ENCODE assay signal across 23 cellular contexts in the genomic region with DNA sequence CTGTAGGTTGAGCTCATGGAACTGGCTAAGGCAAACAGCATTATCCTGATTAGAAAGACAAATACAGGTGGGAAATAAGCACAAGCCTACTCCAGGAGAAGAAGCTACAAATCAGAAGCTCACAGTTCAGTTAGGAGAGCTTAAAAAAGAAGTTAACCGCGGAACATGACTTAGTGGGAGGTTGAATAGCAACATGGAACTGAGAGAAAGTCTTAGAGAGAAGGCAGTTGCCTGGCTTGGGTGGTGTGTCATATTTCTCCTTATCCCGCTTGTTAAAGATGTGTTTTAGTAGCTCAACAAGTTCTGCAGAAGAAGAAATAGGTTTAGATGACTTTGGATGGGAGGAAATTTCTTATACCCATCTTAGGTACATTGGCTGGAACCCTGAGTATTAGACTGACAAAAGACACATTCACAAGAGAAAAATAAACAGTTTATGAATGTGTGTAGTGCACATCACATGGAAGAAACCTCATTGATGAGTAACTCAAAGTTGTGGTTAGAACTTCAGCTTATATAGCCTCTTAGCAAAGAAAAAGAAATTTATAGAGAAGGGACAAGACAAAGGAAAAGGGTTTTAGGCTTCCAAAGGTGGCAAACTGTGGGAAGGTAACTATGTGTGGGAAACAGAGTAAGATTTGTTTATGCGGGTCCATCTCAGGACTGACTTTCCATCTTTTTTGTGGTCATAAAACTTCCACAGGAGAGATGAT. TPM values are rescaled to one million over a fixed set of nuclear protein-coding genes. Genes with fewer than 3 reads are reported as not detected.
A peak's percentile ranks its signal among the peaks of the same experiment; 100 is the strongest.
DNase-seq lines count a peak whose midpoint lies in the region; ATAC-seq and TF ChIP-seq lines count a peak whose summit lies in the region.
"Had no signal": no experiment of that assay in that cellular context is flagged by ENCODE, and none has a peak within 500 bp of the region (broad histone marks: within the 10 kb centered on the region; RNA-seq: fewer than 3 reads in every experiment).

No MANE protein-coding gene starts in this region.

- no peak overlapping the region for H3K4me3 ChIP-seq in breast epithelium
- H3K4me3 ChIP-seq in adipocyte (ENCODE audit: low read length) = no peak overlapping the region
- no peak overlapping the region for H3K4me3 ChIP-seq in foreskin fibroblast (ENCODE audit: low read depth in 1 of 2, low read length in 2 of 2)
- H3K4me3 ChIP-seq: BLaER1 treated with 17β-estradiol and CSF1 and Interleukin-3, amounts not matched to agents 10 nM and 100 nM; lower lobe of right lung; ovary; right lobe of liver; transverse colon had no signal

- peaks cover 4% of the 10 kb centered on the region for H3K36me3 Mint-ChIP-seq in MCF 10A (ENCODE audit: insufficient read depth, unreplicated experiment)

- POLR2A ChIA-PET in MCF 10A (lab: Yijun Ruan, JAX) = interaction anchor here (0.5 to 0.8 kb wide), 4 partner anchors 16 to 204 kb away, joined by 3 read pairs; no protein-coding TSS in a partner anchor

- no peak for TF ChIP-seq POLR2A in breast epithelium (IDR thresholded peaks at IDR 0.05)

- BruUV-seq in MCF 10A (replicated peaks; lab: Mats Ljungman, UMichigan) = no TSS peak

- no peak for TF ChIP-seq CTCF in MCF 10A (IDR thresholded peaks at IDR 0.05; ENCODE audit: unreplicated experiment)
- no peak for TF ChIP-seq CTCF in breast epithelium (IDR thresholded peaks at IDR 0.05)
- no peak for TF ChIP-seq CTCF in foreskin fibroblast (IDR thresholded peaks at IDR 0.05; ENCODE audit: low read depth, low read length)

- H3K9me3 ChIP-seq in breast epithelium (no peaks in the 10 kb centered on the region), adipocyte (ENCODE audit: control insufficient read depth, low read length) (no peaks in the 10 kb centered on the region)
- H3K9me3 ChIP-seq: lower lobe of right lung, ovary, right lobe of liver, transverse colon had no signal

- no peak overlapping the region for H3K27ac ChIP-seq in breast epithelium
- H3K27ac ChIP-seq: 22Rv1; BLaER1 treated with 17β-estradiol and CSF1 and Interleukin-3, amounts not matched to agents 10 nM and 100 nM; lower lobe of right lung; ovary; right lobe of liver; transverse colon had no signal

- no peak for ATAC-seq in HG02840 (IDR thresholded peaks at IDR 0.05; ENCODE audit: low FRiP score, unreplicated experiment)
- ATAC-seq: activated CD4-positive, alpha-beta T cell treated with anti-CD3 and anti-CD28 coated beads for 36 hours; activated naive CD8-positive, alpha-beta T cell treated with anti-CD3 and anti-CD28 coated beads, Interleukin-2, amount 50 U/mL, for 24 hours; lower lobe of right lung; right lobe of liver; stimulated activated naive CD8-positive, alpha-beta T cell treated with anti-CD3 and anti-CD28 coated beads, Interleukin-15, Interleukin-2, amounts not matched to agents 100 U/mL and 50 U/mL, for 24 hours had no signal

- CTCF ChIA-PET in MCF 10A (lab: Yijun Ruan, JAX) = interaction anchor here (0.8 to 1.0 kb wide), 3 partner anchors 12 to 224 kb away, joined by 3 to 7 read pairs (median 5); no protein-coding TSS in a partner anchor

- H3K4me1 ChIP-seq in breast epithelium (no peaks in the 10 kb centered on the region), adipocyte (ENCODE audit: control insufficient read depth, insufficient read depth, low read length) (peaks cover 5% of the 10 kb centered on the region)
- H3K4me1 ChIP-seq: BLaER1 treated with 17β-estradiol and CSF1 and Interleukin-3, amounts not matched to agents 10 nM and 100 nM; lower lobe of right lung; right lobe of liver; transverse colon had no signal

- no peaks in the 10 kb centered on the region for H3K27me3 Mint-ChIP-seq in MCF 10A (ENCODE audit: insufficient read depth, unreplicated experiment)

- H3K27me3 ChIP-seq in breast epithelium (no peaks in the 10 kb centered on the region), adipocyte (replicated peaks; ENCODE audit: control insufficient read depth, insufficient read depth, low read length) (no peaks in the 10 kb centered on the region)
- H3K27me3 ChIP-seq: BLaER1 treated with 17β-estradiol and CSF1 and Interleukin-3, amounts not matched to agents 10 nM and 100 nM; ovary; right lobe of liver; transverse colon had no signal

- H3K9ac ChIP-seq in adipocyte (ENCODE audit: low read length) = no peak overlapping the region
- H3K9ac ChIP-seq: BLaER1 treated with 17β-estradiol and CSF1 and Interleukin-3, amounts not matched to agents 10 nM and 100 nM had no signal

- no peak for DNase-seq in MCF 10A (ENCODE audit: unreplicated experiment)
- DNase-seq in breast epithelium (ENCODE audit: low spot score in 2 of 2) = no peak
- peak; percentile 10 for DNase-seq in adipocyte (ENCODE audit: low read depth)
- peak; percentile 38 to 60 for DNase-seq in foreskin fibroblast
- DNase-seq in cerebellar nuclear complex (lab: John Stamatoyannopoulos, UW) = no peak
- DNase-seq in epidermal melanocyte (ENCODE audit: insufficient read length, low spot score) = no peak
- no peak for DNase-seq in ACHN
- DNase-seq: activated CD4-positive, alpha-beta T cell treated with anti-CD3 and anti-CD28 coated beads for 36 hours; activated naive CD8-positive, alpha-beta T cell treated with anti-CD3 and anti-CD28 coated beads, Interleukin-2, amount 50 U/mL, for 24 hours; central memory CD4-positive, alpha-beta T cell; effector CD4-positive, alpha-beta T cell; lower lobe of right lung; naive B cell; NCI-H1694; ovary; right lobe of liver; stimulated activated CD4-positive, alpha-beta T cell treated with anti-CD3 and anti-CD28 coated beads, Interleukin-1b, Interleukin-23, amount 100 ng/mL, for 48 hours; stimulated activated naive CD8-positive, alpha-beta T cell treated with anti-CD3 and anti-CD28 coated beads, Interleukin-15, Interleukin-2, amounts not matched to agents 100 U/mL and 50 U/mL, for 24 hours; transverse colon had no signal

- intact Hi-C loops in MCF 10A (cut with micrococcal nuclease) = no loop called here
- intact Hi-C loops in breast epithelium (cut with DNase I; ENCODE audit: low total_unique reads) = no loop called here

- H3K9me3 Mint-ChIP-seq in MCF 10A (ENCODE audit: unreplicated experiment) = peaks cover 34% of the 10 kb centered on the region

- H3K36me3 ChIP-seq in breast epithelium (no peaks in the 10 kb centered on the region), adipocyte (ENCODE audit: control insufficient read depth, insufficient read depth, low read length, severe bottlenecking) (no peaks in the 10 kb centered on the region)
- H3K36me3 ChIP-seq: BLaER1 treated with 17β-estradiol and CSF1 and Interleukin-3, amounts not matched to agents 10 nM and 100 nM; lower lobe of right lung; ovary; right lobe of liver; transverse colon had no signal

- in situ Hi-C loops in ACHN (cut with HindIII; ENCODE audit: low pct_ligation_motif_present, low pct_unique_long_range_greater_than_20kb, low sequenced_read_pairs) = no loop called here

- H3K4me1 Mint-ChIP-seq in MCF 10A (ENCODE audit: insufficient read depth, unreplicated experiment) = peaks cover 11% of the 10 kb centered on the region
- H3K4me1 Mint-ChIP-seq: activated CD4-positive, alpha-beta T cell treated with anti-CD3 and anti-CD28 coated beads for 36 hours; activated naive CD8-positive, alpha-beta T cell treated with anti-CD3 and anti-CD28 coated beads, Interleukin-2, amount 50 U/mL, for 24 hours; naive B cell had no signal

- no peak overlapping the region for H3K4me3 Mint-ChIP-seq in MCF 10A (ENCODE audit: unreplicated experiment)
- H3K4me3 Mint-ChIP-seq: activated CD4-positive, alpha-beta T cell treated with anti-CD3 and anti-CD28 coated beads for 36 hours; activated naive CD8-positive, alpha-beta T cell treated with anti-CD3 and anti-CD28 coated beads, Interleukin-2, amount 50 U/mL, for 24 hours; naive B cell had no signal

- H3K27ac Mint-ChIP-seq in MCF 10A (ENCODE audit: low read depth, unreplicated experiment) = peak overlapping the region; percentile 7
- H3K27ac Mint-ChIP-seq: activated CD4-positive, alpha-beta T cell treated with anti-CD3 and anti-CD28 coated beads for 36 hours; activated naive CD8-positive, alpha-beta T cell treated with anti-CD3 and anti-CD28 coated beads, Interleukin-2, amount 50 U/mL, for 24 hours; naive B cell had no signal

RNA-seq across cellular contexts. Expression of gene RXFP1, which starts 37.4 kb away (rescaled TPM):
- total RNA-seq in MCF 10A (2022) = 3.9 and 4.7 TPM in 2 replicates
- under 1 TPM in 1 of 3 donors, not detected in 2; 0.15 TPM for total RNA-seq in breast epithelium
- total RNA-seq: activated CD4-positive, alpha-beta T cell treated with anti-CD3 and anti-CD28 coated beads for 36 hours; RPMI7951 had no signal

Comparison
In these comparisons a context has a peak if more than half of its experiments do, and no peak if none do; other contexts are left out.
1. DNase-seq: peak in adipocyte (single experiment) and foreskin fibroblast (2 of 2); none in MCF 10A (single experiment), breast epithelium (0 of 2), cerebellar nuclear complex (0 of 2), epidermal melanocyte (single experiment) and ACHN (single experiment).